Comparison of ENCODE assay signal across 26 cellular contexts in the genomic region with DNA sequence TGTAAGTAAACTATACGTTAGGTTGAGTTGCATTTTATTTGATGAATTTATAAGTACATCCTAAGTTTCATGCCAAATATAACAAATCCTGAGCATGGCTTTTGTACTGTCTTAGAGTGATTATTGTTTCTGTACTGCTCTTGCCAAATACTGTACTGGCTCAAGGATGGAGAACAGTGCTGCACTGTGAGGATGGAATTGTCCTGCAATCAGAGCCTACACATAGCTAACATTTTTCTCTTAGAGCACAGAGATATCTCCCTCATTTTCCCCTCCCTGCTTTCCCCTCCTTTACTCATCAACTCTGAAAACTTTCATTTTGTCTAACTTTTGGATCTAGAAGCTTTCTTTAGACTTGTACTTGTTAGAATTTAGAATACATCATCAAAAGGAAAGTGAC. TPM values are rescaled to one million over a fixed set of nuclear protein-coding genes. Genes with fewer than 3 reads are reported as not detected.
DNase-seq lines count a peak whose midpoint lies in the region; TF ChIP-seq lines count a peak whose summit lies in the region.
"Had no signal": no experiment of that assay in that cellular context is flagged by ENCODE, and none has a peak within 500 bp of the region (broad histone marks: within the 10 kb centered on the region; RNA-seq: fewer than 3 reads in every experiment).

No MANE protein-coding gene starts in this region.

- no peaks in the 10 kb centered on the region for H3K4me1 ChIP-seq in HEK293 (ENCODE audit: control insufficient read depth, insufficient read depth, low read length)
- no peaks in the 10 kb centered on the region for H3K4me1 ChIP-seq in thyroid gland
- H3K4me1 ChIP-seq: right lobe of liver, transverse colon had no signal

- POLR2A ChIA-PET in HEK293 (lab: Yijun Ruan, JAX): no interaction called here

- no peaks in the 10 kb centered on the region for H3K27me3 ChIP-seq in thyroid gland
- H3K27me3 ChIP-seq: right lobe of liver, transverse colon had no signal

- H3K9me3 ChIP-seq in HEK293 (ENCODE audit: control insufficient read depth, insufficient read depth, low read depth, low read length) (no peaks in the 10 kb centered on the region), thyroid gland (no peaks in the 10 kb centered on the region)
- H3K9me3 ChIP-seq: right lobe of liver, transverse colon had no signal

- intact Hi-C loops in thyroid gland (cut with DNase I): no loop called here

- CTCF ChIA-PET in HEK293 (lab: Yijun Ruan, JAX): no interaction called here

- H3K4me3 ChIP-seq in HEK293 (ENCODE audit: low read depth, low read length): no peak overlapping the region
- H3K4me3 ChIP-seq in cardiac fibroblast (replicated peaks in 1 of 2; ENCODE audit: low read depth in 2 of 2, low read length in 2 of 2): no peak overlapping the region
- no peak overlapping the region for H3K4me3 ChIP-seq in thyroid gland (replicated peaks in 1 of 3)
- H3K4me3 ChIP-seq: right lobe of liver, transverse colon had no signal

- no peak for TF ChIP-seq CTCF in HEK293 (tag by site-specific recombination; IDR thresholded peaks at IDR 0.05)
- TF ChIP-seq CTCF in cardiac fibroblast (IDR thresholded peaks at IDR 0.05; ENCODE audit: low read depth, low read length): no peak
- no peak for TF ChIP-seq CTCF in thyroid gland (IDR thresholded peaks at IDR 0.05)

- 75 to 76% methylated on average over 1 of the region's 1 CpG for WGBS in thyroid gland, 2 donors

- no peak for TF ChIP-seq POLR2A in thyroid gland (IDR thresholded peaks at IDR 0.05)

- H3K27ac ChIP-seq in HEK293 (ENCODE audit: extremely low read depth, low read depth, low read length): no peak overlapping the region
- no peak overlapping the region for H3K27ac ChIP-seq in thyroid gland
- H3K27ac ChIP-seq: epithelial cell of prostate, right lobe of liver, transverse colon had no signal

- peak; percentile 13 for DNase-seq in AG08395 (ENCODE audit: low spot score)
- peak; percentile 29 to 80 for DNase-seq in cardiac fibroblast (ENCODE audit: low read depth in 2 of 2)
- DNase-seq in medulla oblongata (ENCODE audit: extremely low spot score): peak; percentile 41
- DNase-seq in stimulated activated CD4-positive, alpha-beta T cell treated with anti-CD3 and anti-CD28 coated beads, Interleukin-4, amount 100 ng/mL, for 4 hours: no peak
- no peak for DNase-seq in DMS79 (lab: John Stamatoyannopoulos, UW)
- DNase-seq in thyroid gland: no peak
- DNase-seq in NCI-H146 treated with DMSO at 0.1 percent for 48 hours (lab: John Stamatoyannopoulos, UW; ENCODE audit: unreplicated experiment): no peak
- DNase-seq: activated CD4-positive, alpha-beta T cell treated with anti-CD3 and anti-CD28 coated beads for 1 hour; activated CD8-positive, alpha-beta memory T cell treated with anti-CD3 and anti-CD28 coated beads, Interleukin-2, amount 50 U/mL, for 48 hours; activated CD8-positive, alpha-beta T cell treated with anti-CD3 and anti-CD28 coated beads for 36 hours; activated naive CD4-positive, alpha-beta T cell treated with anti-CD3 and anti-CD28 coated beads, Interleukin-2, amount 10 ng/mL, durations not matched to agents 7 days and 5 days; amygdala; C1 segment of cervical spinal cord; COR-L47; cortex of kidney; DMS53; effector memory CD4-positive, alpha-beta T cell; foreskin fibroblast; left colon; mammary epithelial cell; NCI-H1048; NCI-H1694; right lobe of liver; transverse colon had no signal

- H3K36me3 ChIP-seq in HEK293 (ENCODE audit: control insufficient read depth in 2 of 2, insufficient read depth in 1 of 2, low read length in 2 of 2) (peaks cover 0 to 13% of the 10 kb centered on the region in 2 experiments; a peak in 2 of 3 replicates), thyroid gland (no peaks in the 10 kb centered on the region)
- H3K36me3 ChIP-seq: right lobe of liver, transverse colon had no signal

TF ChIP-seq in HEK293, 187 proteins besides CTCF, POLR2A, EP300 and RAD21:
- TF ChIP-seq PRDM1 (tag by site-specific recombination; IDR thresholded peaks at IDR 0.05): 0 out of 2 replicates have a peak, but pooled peaks have one; percentile 12
- no peak for TF ChIP-seq ZNF433 (tag by site-specific recombination; IDR thresholded peaks at IDR 0.05; ENCODE audit: low read depth)

RNA-seq across cellular contexts. Expression of gene LRRC70, which starts 28.3 kb away (rescaled TPM):
- 10 to 100 TPM in 2 of 4 donors, 1 to 10 TPM in 2; 8.0 to 15.3 (median 10.4) TPM for total RNA-seq in thyroid gland

Comparison
In these comparisons a context has a peak if more than half of its experiments do, and no peak if none do; other contexts are left out.
1. DNase-seq: peak in AG08395 (single experiment), cardiac fibroblast (2 of 2) and medulla oblongata (single experiment); none in stimulated activated CD4-positive, alpha-beta T cell treated with anti-CD3 and anti-CD28 coated beads, Interleukin-4, amount 100 ng/mL, for 4 hours (0 of 2), DMS79 (single experiment), thyroid gland (0 of 2) and NCI-H146 treated with DMSO at 0.1 percent for 48 hours (single experiment).